Comparison of ENCODE assay signal across 7 cellular contexts in genomic region chr19:10643968-10644290, GRCh38. TPM values are rescaled to one million over a fixed set of nuclear protein-coding genes. Genes with fewer than 3 reads are reported as not detected.
DNase-seq lines count a peak whose midpoint lies in the region; ATAC-seq, FAIRE-seq and TF ChIP-seq lines count a peak whose summit lies in the region.
"Had no signal": no experiment of that assay in that cellular context is flagged by ENCODE, and none has a peak within 500 bp of the region (broad histone marks: within the 10 kb centered on the region; RNA-seq: fewer than 3 reads in every experiment).

No MANE protein-coding gene starts in this region.

- no peak for TF ChIP-seq POLR2A in HCT116 (IDR thresholded peaks at IDR 0.05; ENCODE audit: borderline replicate concordance, extremely low read depth, insufficient read depth, insufficient read length)

- H4K8ac ChIP-seq in neuronal stem cell (ENCODE audit: low read depth, low read length), result no peak overlapping the region

- no peaks in the 10 kb centered on the region for H3K9me2 ChIP-seq in HCT116 (ENCODE audit: insufficient read depth)

- no peak overlapping the region for H3K18ac ChIP-seq in neuronal stem cell (ENCODE audit: low read length)

- H3K23ac ChIP-seq in neuronal stem cell (ENCODE audit: low read depth, low read length, poor library complexity), result no peak overlapping the region

- no peaks in the 10 kb centered on the region for H3K9me3 ChIP-seq in HCT116 (ENCODE audit: control insufficient read depth in 1 of 2, insufficient read depth in 1 of 2, low read depth in 1 of 2, low read length in 2 of 2)
- no peaks in the 10 kb centered on the region for H3K9me3 ChIP-seq in astrocyte (ENCODE audit: insufficient read depth, low read depth, low read length)
- H3K9me3 ChIP-seq in neuronal stem cell (replicated peaks in 1 of 2; ENCODE audit: control insufficient read depth in 2 of 2, insufficient read depth in 1 of 2, low read depth in 1 of 2, low read length in 2 of 2), result no peaks in the 10 kb centered on the region

- no peaks in the 10 kb centered on the region for H3K27me3 Mint-ChIP-seq in astrocyte (ENCODE audit: low read depth, unreplicated experiment)

- peaks cover 2% of the 10 kb centered on the region for H3K36me3 Mint-ChIP-seq in astrocyte (ENCODE audit: low read depth, unreplicated experiment)

- no peak overlapping the region for H3K9ac ChIP-seq in HCT116 (ENCODE audit: low read length)
- no peak overlapping the region for H3K9ac ChIP-seq in astrocyte (ENCODE audit: low read length)
- H3K9ac ChIP-seq in neuronal stem cell (ENCODE audit: low read depth, low read length, poor library complexity), result no peak overlapping the region

- H3K9me3 Mint-ChIP-seq in astrocyte (ENCODE audit: unreplicated experiment), result peaks cover 1% of the 10 kb centered on the region

- H3K4me2 ChIP-seq in HCT116 (ENCODE audit: low read length) (no peak overlapping the region), astrocyte (ENCODE audit: low read length) (no peak overlapping the region), neuronal stem cell (ENCODE audit: insufficient read depth, low read length, poor library complexity, severe bottlenecking) (no peak overlapping the region)

- FAIRE-seq in astrocyte (lab: Jason Lieb, UNC), result no peak

- peak overlapping the region; percentile 25 for H3K14ac ChIP-seq in neuronal stem cell (ENCODE audit: low read length)

- H3K36me3 ChIP-seq in HCT116 (ENCODE audit: control insufficient read depth in 1 of 2, insufficient read depth in 2 of 2, low read length in 2 of 2) (peaks cover 3 to 15% of the 10 kb centered on the region in 2 experiments; a peak in 2 of 4 replicates), astrocyte (ENCODE audit: insufficient read depth, low read length) (peaks cover 11% of the 10 kb centered on the region), neuronal stem cell (replicated peaks in 1 of 2; ENCODE audit: control insufficient read depth in 2 of 2, insufficient read depth in 2 of 2, low read length in 2 of 2) (peaks cover 18 to 57% of the 10 kb centered on the region in 2 donors)

- no peak for DNase-seq in HCT116 (ENCODE audit: low read depth, low spot score)
- DNase-seq in astrocyte (ENCODE audit: low read depth), result no peak
- DNase-seq in neuronal stem cell (ENCODE audit: low spot score), result no peak
- no peak for DNase-seq in activated gamma-delta T cell (lab: John Stamatoyannopoulos, UW)

- BruUV-seq in HCT116 (replicated peaks; lab: Mats Ljungman, UMichigan), result TSS peak; percentile 47

- CTCF ChIA-PET in HCT116 (lab: Charles Lee), result interaction anchor here (1.8 to 5.7 kb wide), 5 partner anchors 42 to 160 kb away, joined by 6 to 114 read pairs (median 11); no protein-coding TSS in a partner anchor

- H2BK5ac ChIP-seq in neuronal stem cell (ENCODE audit: low read length), result peak overlapping the region; percentile 49

- no peak overlapping the region for H4K91ac ChIP-seq in neuronal stem cell (ENCODE audit: low read depth, low read length, poor library complexity)

- no peak for TF ChIP-seq CTCF in HCT116 (IDR thresholded peaks at IDR 0.05 in 2 of 3, conservative IDR thresholded peaks at IDR 0.05 in 1 of 3; ENCODE audit: borderline replicate concordance in 1 of 3, insufficient read depth in 1 of 3, low read depth in 2 of 3, low read length in 2 of 3)
- TF ChIP-seq CTCF in astrocyte (IDR thresholded peaks at IDR 0.05; ENCODE audit: insufficient read depth, low read depth, low read length), result no peak

- H2BK120ac ChIP-seq in neuronal stem cell (ENCODE audit: low read depth, low read length), result no peak overlapping the region

- H3K4me3 ChIP-seq in HCT116 (replicated peaks in 1 of 2; ENCODE audit: low read depth in 1 of 2, low read length in 2 of 2), result no peak overlapping the region
- H3K4me3 ChIP-seq in astrocyte (ENCODE audit: insufficient read depth, low read depth, low read length), result no peak overlapping the region
- H3K4me3 ChIP-seq in neuronal stem cell (ENCODE audit: low read length in 2 of 2), result no peak overlapping the region

- POLR2A ChIA-PET in HCT116 (lab: Charles Lee), result interaction anchor here (1.0 to 1.7 kb wide), 3 partner anchors 58 to 63 kb away, joined by 4 to 5 read pairs (median 4); no protein-coding TSS in a partner anchor

- H2BK15ac ChIP-seq in neuronal stem cell (ENCODE audit: low read length), result no peak overlapping the region

- RAD21 ChIA-PET in HCT116 (lab: Charles Lee; ENCODE audit: low non-redundant PET in 1 of 2, low total read pairs in 2 of 2, uncharacterized antibody in 2 of 2, unreplicated experiment in 2 of 2), result interaction anchor here (2.3 to 4.0 kb wide), 2 partner anchors 63 kb away, joined by 26 to 31 read pairs; no protein-coding TSS in a partner anchor

- peak overlapping the region; percentile 28 for H3K4me3 Mint-ChIP-seq in astrocyte (ENCODE audit: unreplicated experiment)

- H3K79me2 ChIP-seq in HCT116 (ENCODE audit: insufficient read depth, low read length) (no peaks in the 10 kb centered on the region), astrocyte (ENCODE audit: insufficient read depth, low read length) (no peaks in the 10 kb centered on the region)

- H2AK5ac ChIP-seq in neuronal stem cell (ENCODE audit: low read depth, low read length), result peak overlapping the region; percentile 11

- H2BK12ac ChIP-seq in neuronal stem cell (ENCODE audit: low read length), result no peak overlapping the region

- no peak overlapping the region for H3K4ac ChIP-seq in neuronal stem cell (ENCODE audit: low read length)

- H4K20me1 ChIP-seq in HCT116 (ENCODE audit: insufficient read depth) (no peaks in the 10 kb centered on the region), astrocyte (ENCODE audit: insufficient read depth, low read length) (peaks cover 10% of the 10 kb centered on the region)

- no peak for ATAC-seq in HCT116
- ATAC-seq in GM18873 (IDR thresholded peaks at IDR 0.05; ENCODE audit: low FRiP score, unreplicated experiment), result no peak
- ATAC-seq in GM19397 (IDR thresholded peaks at IDR 0.05; ENCODE audit: unreplicated experiment), result no peak

- no peak overlapping the region for H2AFZ ChIP-seq in HCT116 (ENCODE audit: low read depth, low read length, poor library complexity, severe bottlenecking)
- H2AFZ ChIP-seq in astrocyte (ENCODE audit: low read depth, low read length), result no peak overlapping the region
- H2AFZ ChIP-seq in neuronal stem cell (ENCODE audit: low read length), result no peak overlapping the region

- no peaks in the 10 kb centered on the region for H3K79me1 ChIP-seq in neuronal stem cell (ENCODE audit: low read depth, low read length)

- H3K27me3 ChIP-seq in HCT116 (ENCODE audit: insufficient read depth, low read length) (no peaks in the 10 kb centered on the region), astrocyte (ENCODE audit: insufficient read depth, low read length) (no peaks in the 10 kb centered on the region), neuronal stem cell (ENCODE audit: control insufficient read depth in 3 of 3, insufficient read depth in 3 of 3, low read depth in 1 of 3, low read length in 3 of 3) (no peaks in the 10 kb centered on the region)

- peaks cover 8% of the 10 kb centered on the region for H3K4me1 Mint-ChIP-seq in astrocyte (ENCODE audit: low read depth, unreplicated experiment)

- no peak overlapping the region for H3K27ac ChIP-seq in HCT116 (ENCODE audit: low read depth, low read length)
- no peak overlapping the region for H3K27ac ChIP-seq in astrocyte (ENCODE audit: low read depth, low read length)
- peak overlapping the region; percentile 68 for H3K27ac ChIP-seq in neuronal stem cell (replicated peaks; ENCODE audit: low read length)

- peaks cover 5 to 13% of the 10 kb centered on the region in 2 experiments; a peak in 3 of 4 replicates for H3K4me1 ChIP-seq in HCT116 (ENCODE audit: control insufficient read depth in 1 of 2, insufficient read depth in 2 of 2, low read length in 2 of 2)
- H3K4me1 ChIP-seq in astrocyte (ENCODE audit: insufficient read depth, low read length), result peaks cover 12% of the 10 kb centered on the region
- H3K4me1 ChIP-seq in neuronal stem cell (ENCODE audit: control insufficient read depth in 2 of 2, insufficient read depth in 1 of 2, low read depth in 1 of 2, low read length in 2 of 2), result peaks cover 10 to 17% of the 10 kb centered on the region in 2 donors

- WGBS in neuronal stem cell (ENCODE audit: extremely low coverage in 2 of 2, insufficient read length in 2 of 2, insufficient replicate concordance in 1 of 2), 2 donors, result no CpG with 5 or more reads among the region's 4 CpGs

- H3K27ac Mint-ChIP-seq in astrocyte (ENCODE audit: unreplicated experiment), result peak overlapping the region; percentile 58

- TF ChIP-seq RAD21 in HCT116 (IDR thresholded peaks at IDR 0.05; ENCODE audit: low read depth), result no peak

- intact Hi-C loops in HCT116 (cut with micrococcal nuclease), result loop anchor here (1.0 kb wide), 1 partner anchor 63 kb away; no protein-coding TSS in a partner anchor

TF ChIP-seq in HCT116, 20 proteins besides CTCF, POLR2A, EP300 and RAD21 (continues in another document):
- TF ChIP-seq YY1 (IDR thresholded peaks at IDR 0.05; ENCODE audit: extremely low read depth, insufficient replicate concordance, low read depth, low read length), result no peak
- no peak for TF ChIP-seq EZH2phosphoT487 (IDR thresholded peaks at IDR 0.05; ENCODE audit: borderline replicate concordance)

RNA-seq across cellular contexts. Expression of gene ILF3, which starts 10.2 kb away (rescaled TPM):
- total RNA-seq in HCT116 (2021; ENCODE audit: unreplicated experiment), result 430 TPM
- polyA plus RNA-seq in HCT116 (2012), result 242 and 278 TPM in 2 replicates
- 228 and 244 TPM in 2 replicates for total RNA-seq in astrocyte
- polyA plus RNA-seq in neuronal stem cell (2013, experiment 1 of 2), result 416 TPM
- 418 TPM for polyA plus RNA-seq in neuronal stem cell (2013, experiment 2 of 2)

RNA-seq across cellular contexts. Expression of gene SLC44A2, which starts 18.6 kb away (rescaled TPM):
- total RNA-seq in HCT116 (2021; ENCODE audit: unreplicated experiment) (90.9 TPM), astrocyte (91.6 and 94.5 TPM in 2 replicates)
- polyA plus RNA-seq in HCT116 (2012), result 62.0 and 79.9 TPM in 2 replicates
- polyA plus RNA-seq in neuronal stem cell (2013, experiment 1 of 2), result 86.1 TPM
- 84.2 TPM for polyA plus RNA-seq in neuronal stem cell (2013, experiment 2 of 2)

RNA-seq across cellular contexts. Expression of gene AP1M2, which starts 56.8 kb away (rescaled TPM):
- 111 TPM for total RNA-seq in HCT116 (2021; ENCODE audit: unreplicated experiment)
- 145 and 167 TPM in 2 replicates for polyA plus RNA-seq in HCT116 (2012)
- 1.7 and 4.5 TPM in 2 replicates for total RNA-seq in astrocyte
- polyA plus RNA-seq in neuronal stem cell (2013, experiment 1 of 2), result 0.29 TPM
- polyA plus RNA-seq in neuronal stem cell (2013, experiment 2 of 2), result 0.25 TPM
- total RNA-seq: lung microvascular endothelial cell had no signal

RNA-seq across cellular contexts. Expression of gene QTRT1, which starts 57.3 kb away (rescaled TPM):
- 54.6 TPM for total RNA-seq in HCT116 (2021; ENCODE audit: unreplicated experiment)
- polyA plus RNA-seq in HCT116 (2012), result 57.8 and 69.3 TPM in 2 replicates
- total RNA-seq in astrocyte, result 27.3 and 27.5 TPM in 2 replicates
- polyA plus RNA-seq in neuronal stem cell (2013, experiment 1 of 2), result 17.9 TPM
- 16.9 TPM for polyA plus RNA-seq in neuronal stem cell (2013, experiment 2 of 2)

Comparison
In these comparisons a context has a peak if more than half of its experiments do, and no peak if none do; other contexts are left out.
1. RNA of gene AP1M2, which starts 56.8 kb away (total RNA-seq): 111 TPM in HCT116 (single experiment); 1.7 to 4.5 TPM in astrocyte; every median in the first group is over 10 times any median in the second.